18 cellular contexts compared by ENCODE assay signal in the genomic region with DNA sequence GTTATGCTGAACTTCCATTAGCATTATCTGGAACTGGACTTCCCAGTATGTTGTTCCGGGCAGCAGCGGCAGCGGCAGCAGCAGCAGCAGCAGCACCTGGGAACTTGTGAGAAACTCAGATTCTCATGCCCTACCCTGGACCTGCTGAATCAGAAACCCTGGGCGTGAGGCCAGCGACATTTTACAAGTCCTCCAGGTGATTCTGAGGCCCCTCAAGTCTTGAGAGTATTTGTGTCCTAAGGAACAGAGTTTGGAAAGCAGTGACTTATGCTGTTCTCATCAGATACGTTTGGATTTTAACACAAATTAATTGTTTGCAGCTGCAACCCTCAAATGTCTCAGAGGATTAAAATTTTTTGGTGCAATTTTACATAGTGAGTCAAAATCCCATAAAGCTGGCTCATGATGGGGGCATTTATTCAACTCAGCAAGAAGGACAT.
DNase-seq lines count a peak whose midpoint lies in the region; ATAC-seq and TF ChIP-seq lines count a peak whose summit lies in the region.
"Had no signal": no experiment of that assay in that cellular context is flagged by ENCODE, and none has a peak within 500 bp of the region (broad histone marks: within the 10 kb centered on the region; RNA-seq: fewer than 3 reads in every experiment).

No MANE protein-coding gene starts in this region.

- no peak for TF ChIP-seq CTCF in choroid plexus epithelial cell (conservative IDR thresholded peaks at IDR 0.05; ENCODE audit: low read depth, low read length)
- TF ChIP-seq CTCF in prostate gland (IDR thresholded peaks at IDR 0.05) = no peak
- no peak for TF ChIP-seq CTCF in WERI-Rb-1 (IDR thresholded peaks at IDR 0.05; ENCODE audit: low read depth, low read length)
- no peak for TF ChIP-seq CTCF in Caco-2 (IDR thresholded peaks at IDR 0.05; ENCODE audit: insufficient read depth in 1 of 2, low read depth in 1 of 2, low read length in 1 of 2, severe bottlenecking in 1 of 2, unreplicated experiment in 1 of 2)

- CTCF ChIA-PET in Caco-2 (lab: Charles Lee) = no interaction called here

- H3K9me3 Mint-ChIP-seq in Caco-2 (ENCODE audit: unreplicated experiment) = no peaks in the 10 kb centered on the region
- H3K9me3 Mint-ChIP-seq: brain; effector memory CD8-positive, alpha-beta T cell; immature natural killer cell had no signal

- no peak for TF ChIP-seq POLR2A in prostate gland (IDR thresholded peaks at IDR 0.05)

- WGBS in prostate gland = 67% methylated on average over 6 of the region's 6 CpGs

- POLR2A ChIA-PET in Caco-2 (lab: Charles Lee) = no interaction called here

- intact Hi-C loops in prostate gland (cut with DNase I) = no loop called here
- intact Hi-C loops in Caco-2 (cut with micrococcal nuclease; ENCODE audit: unreplicated experiment) = no loop called here

- no peaks in the 10 kb centered on the region for H3K36me3 ChIP-seq in MG63
- H3K36me3 ChIP-seq in prostate gland = no peaks in the 10 kb centered on the region
- H3K36me3 ChIP-seq in WERI-Rb-1 = no peaks in the 10 kb centered on the region
- no peaks in the 10 kb centered on the region for H3K36me3 ChIP-seq in Caco-2 (ENCODE audit: control insufficient read depth, insufficient read depth, low read length)

- no peak overlapping the region for H3K27ac Mint-ChIP-seq in Caco-2 (ENCODE audit: unreplicated experiment)
- H3K27ac Mint-ChIP-seq: brain; effector memory CD8-positive, alpha-beta T cell; immature natural killer cell had no signal

- H3K4me1 ChIP-seq in prostate gland (replicated peaks) = no peaks in the 10 kb centered on the region
- no peaks in the 10 kb centered on the region for H3K4me1 ChIP-seq in Caco-2

- H3K27me3 Mint-ChIP-seq in Caco-2 (ENCODE audit: insufficient read depth, unreplicated experiment) = no peaks in the 10 kb centered on the region

- H3K27ac ChIP-seq in prostate gland (no peak overlapping the region), WERI-Rb-1 (no peak overlapping the region)

- H3K36me3 Mint-ChIP-seq in Caco-2 (ENCODE audit: insufficient read depth, unreplicated experiment) = no peaks in the 10 kb centered on the region
- H3K36me3 Mint-ChIP-seq: brain, immature natural killer cell had no signal

- BruUV-seq in Caco-2 (replicated peaks; lab: Mats Ljungman, UMichigan) = no TSS peak

- H3K4me1 Mint-ChIP-seq in Caco-2 (ENCODE audit: low read depth, unreplicated experiment) = no peaks in the 10 kb centered on the region
- H3K4me1 Mint-ChIP-seq: immature natural killer cell had no signal

- DNase-seq in AG20443 (ENCODE audit: low spot score) (peak; percentile 73), MG63 (peak; percentile 49), choroid plexus epithelial cell (ENCODE audit: low read depth) (peak; percentile 6), prostate gland (ENCODE audit: low spot score) (peak; percentile 27), WERI-Rb-1 (no peak), NCI-H1092 treated with DMSO at 0.1 percent for 48 hours (lab: John Stamatoyannopoulos, UW) (no peak), Caco-2 (no peak)
- DNase-seq: activated gamma-delta T cell treated with Interleukin-2 at 50 U/mL for 16 hours; C1 segment of cervical spinal cord; effector memory CD8-positive, alpha-beta T cell; immature natural killer cell; NCI-H1048; nucleus accumbens; SK-N-SH; small intestine; stimulated activated naive CD4-positive, alpha-beta T cell had no signal

- ATAC-seq in HG03521 (IDR thresholded peaks at IDR 0.05; ENCODE audit: unreplicated experiment) = no peak
- ATAC-seq: effector memory CD8-positive, alpha-beta T cell had no signal

- no peak overlapping the region for H3K4me3 ChIP-seq in MG63
- no peak overlapping the region for H3K4me3 ChIP-seq in choroid plexus epithelial cell (ENCODE audit: low read depth, low read length)
- H3K4me3 ChIP-seq in prostate gland = no peak overlapping the region
- H3K4me3 ChIP-seq in WERI-Rb-1 (ENCODE audit: low read depth, low read length) = no peak overlapping the region
- H3K4me3 ChIP-seq in Caco-2 (ENCODE audit: low read depth, low read length) = no peak overlapping the region

- H3K27me3 ChIP-seq in MG63 (no peaks in the 10 kb centered on the region), prostate gland (replicated peaks; ENCODE audit: insufficient read depth) (no peaks in the 10 kb centered on the region), WERI-Rb-1 (ENCODE audit: insufficient read depth, low read depth, severe bottlenecking) (peaks cover 89% of the 10 kb centered on the region), Caco-2 (replicated peaks; ENCODE audit: control insufficient read depth, insufficient read depth, low read length) (no peaks in the 10 kb centered on the region)

- H3K4me3 Mint-ChIP-seq in Caco-2 (ENCODE audit: unreplicated experiment) = no peak overlapping the region
- H3K4me3 Mint-ChIP-seq: brain; effector memory CD8-positive, alpha-beta T cell; immature natural killer cell had no signal

- H3K9me3 ChIP-seq in MG63 = no peaks in the 10 kb centered on the region
- H3K9me3 ChIP-seq in prostate gland = no peaks in the 10 kb centered on the region
- H3K9me3 ChIP-seq in WERI-Rb-1 (ENCODE audit: severe bottlenecking) = peaks cover 3% of the 10 kb centered on the region
- no peaks in the 10 kb centered on the region for H3K9me3 ChIP-seq in Caco-2
- H3K9me3 ChIP-seq: SK-N-SH had no signal

Comparison
In these comparisons a context has a peak if more than half of its experiments do, and no peak if none do; other contexts are left out.
1. DNase-seq: peak in AG20443 (single experiment), MG63 (single experiment), choroid plexus epithelial cell (single experiment) and prostate gland (single experiment); none in WERI-Rb-1 (single experiment), NCI-H1092 treated with DMSO at 0.1 percent for 48 hours (single experiment) and Caco-2 (0 of 2).